Comparison of ENCODE assay signal across 27 cellular contexts in the genomic region with DNA sequence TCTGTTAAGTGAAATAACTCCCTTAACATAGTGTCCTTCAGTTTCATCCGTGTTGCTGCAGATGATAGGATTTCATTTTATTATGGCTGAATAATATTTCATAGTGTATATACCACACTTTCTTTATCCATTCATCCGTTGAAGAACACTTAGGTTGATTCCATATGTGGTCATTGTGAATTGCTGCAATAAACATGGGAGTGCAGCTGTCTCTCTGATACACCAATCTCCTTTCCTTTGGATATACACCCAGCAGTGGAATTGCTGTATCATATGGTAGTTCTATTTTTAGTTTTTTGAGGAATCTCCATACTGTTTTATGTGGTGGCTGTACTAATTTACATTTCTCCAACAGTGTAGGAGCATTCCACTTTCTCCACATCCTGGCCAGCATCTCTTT.
DNase-seq lines count a peak whose midpoint lies in the region; FAIRE-seq and TF ChIP-seq lines count a peak whose summit lies in the region.
"Had no signal": no experiment of that assay in that cellular context is flagged by ENCODE, and none has a peak within 500 bp of the region (broad histone marks: within the 10 kb centered on the region; RNA-seq: fewer than 3 reads in every experiment).

No MANE protein-coding gene starts in this region.

- no peaks in the 10 kb centered on the region for H4K20me1 ChIP-seq in astrocyte (ENCODE audit: insufficient read depth, low read length)

- intact Hi-C loops in activated T-helper 1 cell treated with anti-CD3 and anti-CD28 coated beads, Interleukin-12 subunit alpha, Interleukin-12 subunit beta, Interleukin-2, Interleukin-4 antibody, amounts not matched to agents 30 ng/mL and 10 ng/mL and 1 ng/mL, durations not matched to agents 14 hours and 24 hours and 36 hours (cut with micrococcal nuclease) = no loop called here

- no peaks in the 10 kb centered on the region for H3K9me3 ChIP-seq in astrocyte (ENCODE audit: insufficient read depth, low read depth, low read length)
- H3K9me3 ChIP-seq: SJSA1 had no signal

- no peak overlapping the region for H3K4me3 ChIP-seq in astrocyte (ENCODE audit: insufficient read depth, low read depth, low read length)
- H3K4me3 ChIP-seq: A549, SJSA1 had no signal

- H2AFZ ChIP-seq in astrocyte (ENCODE audit: low read depth, low read length) = no peak overlapping the region

- H3K27me3 Mint-ChIP-seq in HFFc6 (ENCODE audit: insufficient read depth) = no peaks in the 10 kb centered on the region; the same call in none of the 2 replicates
- no peaks in the 10 kb centered on the region for H3K27me3 Mint-ChIP-seq in astrocyte (ENCODE audit: low read depth, unreplicated experiment)
- no peaks in the 10 kb centered on the region for H3K27me3 Mint-ChIP-seq in neural crest cell (ENCODE audit: low read depth)
- H3K27me3 Mint-ChIP-seq in activated T-helper 1 cell treated with anti-CD3 and anti-CD28 coated beads, Interleukin-12 subunit alpha, Interleukin-12 subunit beta, Interleukin-2, Interleukin-4 antibody, amounts not matched to agents 30 ng/mL and 10 ng/mL and 1 ng/mL, durations not matched to agents 14 hours and 24 hours and 36 hours (ENCODE audit: insufficient read depth) = no peaks in the 10 kb centered on the region
- H3K27me3 Mint-ChIP-seq: B cell had no signal

- no peaks in the 10 kb centered on the region for H3K4me1 ChIP-seq in astrocyte (ENCODE audit: insufficient read depth, low read length)
- H3K4me1 ChIP-seq: A549, SJSA1 had no signal

- peaks cover 56% of the 10 kb centered on the region for H3K36me3 Mint-ChIP-seq in HFFc6 (ENCODE audit: low read depth)
- H3K36me3 Mint-ChIP-seq in astrocyte (ENCODE audit: low read depth, unreplicated experiment) = peaks cover 49% of the 10 kb centered on the region
- peaks cover 70% of the 10 kb centered on the region for H3K36me3 Mint-ChIP-seq in neural crest cell (ENCODE audit: low read depth)
- peaks cover 66% of the 10 kb centered on the region for H3K36me3 Mint-ChIP-seq in activated T-helper 1 cell treated with anti-CD3 and anti-CD28 coated beads, Interleukin-12 subunit alpha, Interleukin-12 subunit beta, Interleukin-2, Interleukin-4 antibody, amounts not matched to agents 30 ng/mL and 10 ng/mL and 1 ng/mL, durations not matched to agents 14 hours and 24 hours and 36 hours (ENCODE audit: low read depth)

- DNase-seq in HFFc6 (no peak), astrocyte (ENCODE audit: low read depth) (peak; percentile 37), neural crest cell (ENCODE audit: low read depth, low spot score) (no peak), GM20000 (ENCODE audit: low spot score) (no peak), T1000 (lab: John Stamatoyannopoulos, UW) (no peak)
- no peak for DNase-seq in activated T-helper 1 cell treated with anti-CD3 and anti-CD28 coated beads, Interleukin-12 subunit alpha, Interleukin-12 subunit beta, Interleukin-2, Interleukin-4 antibody, amounts not matched to agents 30 ng/mL and 10 ng/mL and 1 ng/mL, durations not matched to agents 14 hours and 24 hours and 36 hours (ENCODE audit: low spot score)
- DNase-seq: CD8-positive, alpha-beta T cell; DMS 273 treated with DMSO at 0.1 percent for 48 hours; DMS79; GF-D8; Kasumi-1; NCI-H1105 treated with DMSO at 0.1 percent for 48 hours; NCI-H146; NCI-H2029 treated with DMSO at 0.1 percent for 48 hours; NCI-H2171; NCI-H226; NCI-H510A; NCI-H69; Right ventricle myocardium superior; RPMI8226 had no signal

- H3K27me3 ChIP-seq in astrocyte (ENCODE audit: insufficient read depth, low read length) = no peaks in the 10 kb centered on the region
- H3K27me3 ChIP-seq: SJSA1 had no signal

- H3K27ac Mint-ChIP-seq in HFFc6 (peak overlapping the region; percentile 43; the same call in 1 of the 2 replicates), astrocyte (ENCODE audit: unreplicated experiment) (no peak overlapping the region), neural crest cell (ENCODE audit: unreplicated experiment) (peak overlapping the region; percentile 15)
- no peak overlapping the region for H3K27ac Mint-ChIP-seq in activated T-helper 1 cell treated with anti-CD3 and anti-CD28 coated beads, Interleukin-12 subunit alpha, Interleukin-12 subunit beta, Interleukin-2, Interleukin-4 antibody, amounts not matched to agents 30 ng/mL and 10 ng/mL and 1 ng/mL, durations not matched to agents 14 hours and 24 hours and 36 hours
- H3K27ac Mint-ChIP-seq: B cell; CD8-positive, alpha-beta T cell had no signal

- TF ChIP-seq CTCF in HFFc6 (IDR thresholded peaks at IDR 0.05) (no peak), astrocyte (IDR thresholded peaks at IDR 0.05; ENCODE audit: insufficient read depth, low read depth, low read length) (no peak), neural crest cell (conservative IDR thresholded peaks at IDR 0.05) (no peak), GM20000 (IDR thresholded peaks at IDR 0.05; ENCODE audit: extremely low read depth, missing control alignments) (no peak)

- H3K9me3 Mint-ChIP-seq in HFFc6 = peaks cover 4% of the 10 kb centered on the region; the same call in 1 of the 2 replicates
- H3K9me3 Mint-ChIP-seq in astrocyte (ENCODE audit: unreplicated experiment) = peaks cover 7% of the 10 kb centered on the region
- H3K9me3 Mint-ChIP-seq in neural crest cell = peaks cover 6% of the 10 kb centered on the region
- peaks cover 24% of the 10 kb centered on the region for H3K9me3 Mint-ChIP-seq in activated T-helper 1 cell treated with anti-CD3 and anti-CD28 coated beads, Interleukin-12 subunit alpha, Interleukin-12 subunit beta, Interleukin-2, Interleukin-4 antibody, amounts not matched to agents 30 ng/mL and 10 ng/mL and 1 ng/mL, durations not matched to agents 14 hours and 24 hours and 36 hours

- H3K9ac ChIP-seq in astrocyte (ENCODE audit: low read length) = no peak overlapping the region

- peak; percentile 5 for FAIRE-seq in astrocyte (lab: Jason Lieb, UNC)
- peak; percentile 33 for FAIRE-seq in colon (lab: Jason Lieb, UNC)
- FAIRE-seq: A549, GM12891 had no signal

- H3K4me3 Mint-ChIP-seq in HFFc6 (no peak overlapping the region), astrocyte (ENCODE audit: unreplicated experiment) (no peak overlapping the region), neural crest cell (no peak overlapping the region)
- H3K4me3 Mint-ChIP-seq in activated T-helper 1 cell treated with anti-CD3 and anti-CD28 coated beads, Interleukin-12 subunit alpha, Interleukin-12 subunit beta, Interleukin-2, Interleukin-4 antibody, amounts not matched to agents 30 ng/mL and 10 ng/mL and 1 ng/mL, durations not matched to agents 14 hours and 24 hours and 36 hours = no peak overlapping the region
- H3K4me3 Mint-ChIP-seq: B cell; CD8-positive, alpha-beta T cell had no signal

- peaks cover 10% of the 10 kb centered on the region for H3K4me1 Mint-ChIP-seq in HFFc6 (ENCODE audit: low read depth)
- H3K4me1 Mint-ChIP-seq in astrocyte (ENCODE audit: low read depth, unreplicated experiment) = peaks cover 5% of the 10 kb centered on the region
- H3K4me1 Mint-ChIP-seq in neural crest cell = no peaks in the 10 kb centered on the region
- peaks cover 7% of the 10 kb centered on the region for H3K4me1 Mint-ChIP-seq in activated T-helper 1 cell treated with anti-CD3 and anti-CD28 coated beads, Interleukin-12 subunit alpha, Interleukin-12 subunit beta, Interleukin-2, Interleukin-4 antibody, amounts not matched to agents 30 ng/mL and 10 ng/mL and 1 ng/mL, durations not matched to agents 14 hours and 24 hours and 36 hours (ENCODE audit: low read depth)

- no peak overlapping the region for H3K27ac ChIP-seq in astrocyte (ENCODE audit: low read depth, low read length)
- H3K27ac ChIP-seq: A549, C4-2B, HL-60, SJSA1 had no signal

- peaks cover 6% of the 10 kb centered on the region for H3K36me3 ChIP-seq in astrocyte (ENCODE audit: insufficient read depth, low read length)

- no peaks in the 10 kb centered on the region for H3K79me2 ChIP-seq in astrocyte (ENCODE audit: insufficient read depth, low read length)

- H3K4me2 ChIP-seq in astrocyte (ENCODE audit: low read length) = no peak overlapping the region
- H3K4me2 ChIP-seq: A549 had no signal

Comparison
In these comparisons a context has a peak if more than half of its experiments do, and no peak if none do; other contexts are left out.
1. H3K27ac Mint-ChIP-seq: peak in HFFc6 (single experiment) and neural crest cell (single experiment); none in astrocyte (single experiment) and activated T-helper 1 cell treated with anti-CD3 and anti-CD28 coated beads, Interleukin-12 subunit alpha, Interleukin-12 subunit beta, Interleukin-2, Interleukin-4 antibody, amounts not matched to agents 30 ng/mL and 10 ng/mL and 1 ng/mL, durations not matched to agents 14 hours and 24 hours and 36 hours (single experiment).